8 cellular contexts compared by ENCODE assay signal in the genomic region with DNA sequence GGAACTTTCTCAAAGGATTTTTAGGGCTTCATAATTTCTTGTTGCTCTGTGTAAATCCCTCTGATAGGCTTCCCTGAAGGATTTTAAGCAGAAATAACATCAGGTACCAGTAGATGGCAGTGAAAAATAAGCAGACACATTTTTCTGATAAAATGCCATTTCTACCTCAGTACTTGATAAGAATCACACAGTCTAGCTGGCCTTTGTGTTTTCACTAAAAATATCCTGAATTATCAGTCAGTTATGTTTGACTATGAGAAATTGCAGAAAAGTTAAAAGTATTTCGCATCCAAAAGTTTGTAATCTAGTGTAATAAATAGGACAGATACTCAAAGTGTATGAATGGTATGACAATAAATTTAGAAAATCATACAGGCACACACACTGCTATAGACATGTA.
DNase-seq lines count a peak whose midpoint lies in the region; ATAC-seq and TF ChIP-seq lines count a peak whose summit lies in the region.

No MANE protein-coding gene starts in this region.

- no peaks in the 10 kb centered on the region for H3K9me3 ChIP-seq in adrenal gland (replicated peaks in 1 of 3)

- ATAC-seq in left lobe of liver (peak; percentile 90), GM19455 (IDR thresholded peaks at IDR 0.05; ENCODE audit: unreplicated experiment) (no peak), GM19463 (IDR thresholded peaks at IDR 0.05; ENCODE audit: unreplicated experiment) (no peak), GM21515 (IDR thresholded peaks at IDR 0.05; ENCODE audit: unreplicated experiment) (no peak)

- H3K27me3 ChIP-seq in KMS-11 (ENCODE audit: insufficient read depth, low read depth), result no peaks in the 10 kb centered on the region
- H3K27me3 ChIP-seq in adrenal gland, result no peaks in the 10 kb centered on the region

- H4K20me1 ChIP-seq in KMS-11 (ENCODE audit: insufficient read depth), result no peaks in the 10 kb centered on the region

- TF ChIP-seq CTCF in GM12873 (IDR thresholded peaks at IDR 0.05; ENCODE audit: insufficient read depth, low read depth, low read length, missing control alignments) (peak; percentile 37), KMS-11 (conservative IDR thresholded peaks at IDR 0.05; ENCODE audit: low read depth, low read length) (peak; percentile 73), adrenal gland (IDR thresholded peaks at IDR 0.05) (peak; percentile 19 to 64 (median 56))

- peak overlapping the region; percentile 70; the same call in 1 of the 2 replicates for H3K4me2 ChIP-seq in KMS-11

- H3K79me2 ChIP-seq in KMS-11 (ENCODE audit: insufficient read depth, low read depth), result no peaks in the 10 kb centered on the region

- H3K4me3 ChIP-seq in KMS-11 (IDR thresholded peaks at IDR 0.05; ENCODE audit: insufficient read depth, low read depth, low read length) (no peak overlapping the region), adrenal gland (no peak overlapping the region)

- H3K9ac ChIP-seq in KMS-11, result no peak overlapping the region

- peaks cover 50% of the 10 kb centered on the region for H3K4me1 ChIP-seq in KMS-11 (ENCODE audit: low read depth, poor library complexity, severe bottlenecking)
- no peaks in the 10 kb centered on the region for H3K4me1 ChIP-seq in adrenal gland (replicated peaks in 1 of 2)

- no peak for TF ChIP-seq POLR2A in adrenal gland (IDR thresholded peaks at IDR 0.05)

- H3K27ac ChIP-seq in KMS-11 (no peak overlapping the region), adrenal gland (no peak overlapping the region)

- H3K36me3 ChIP-seq in KMS-11 (ENCODE audit: insufficient read depth) (no peaks in the 10 kb centered on the region), adrenal gland (replicated peaks in 1 of 2) (no peaks in the 10 kb centered on the region)

- DNase-seq in adrenal gland, result no peak
- no peak for DNase-seq in left lobe of liver (ENCODE audit: low spot score)
- no peak for DNase-seq in COLO668 (lab: John Stamatoyannopoulos, UW; ENCODE audit: unreplicated experiment)

- no peak overlapping the region for H2AFZ ChIP-seq in KMS-11 (ENCODE audit: low read depth)

- 31 to 59% (median 43%) methylated on average over 1 of the region's 1 CpG for WGBS in adrenal gland, 4 donors

- intact Hi-C loops in adrenal gland (cut with DNase I), result loop anchor here (5.0 kb wide), 1 partner anchor 193 kb away; no protein-coding TSS in a partner anchor
